ENCODE assay signal across 30 cellular contexts in the genomic region with DNA sequence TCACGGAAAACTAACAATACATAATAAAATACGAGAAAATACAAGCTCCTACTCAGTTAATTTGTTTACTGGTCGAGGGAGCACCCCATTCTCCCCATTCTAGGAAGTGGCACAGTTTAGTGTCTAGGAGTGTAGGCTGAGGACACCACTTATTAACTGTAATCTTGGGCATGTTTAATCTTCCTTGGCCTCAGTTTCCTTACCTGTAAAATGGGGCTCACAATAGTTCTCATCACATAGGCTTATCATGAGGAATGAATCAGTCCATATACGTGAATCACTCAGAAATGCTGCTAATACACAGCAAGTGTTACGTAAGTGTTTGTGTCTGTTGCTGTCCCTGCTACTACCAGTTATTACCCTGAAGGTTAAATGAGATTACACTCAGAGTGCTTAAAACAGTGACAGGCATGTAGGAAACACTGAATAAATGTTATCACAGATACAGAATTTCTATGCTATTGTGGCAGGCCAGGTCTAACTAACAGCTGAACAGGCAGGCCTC.
DNase-seq lines count a peak whose midpoint lies in the region; ATAC-seq and TF ChIP-seq lines count a peak whose summit lies in the region.
"Had no signal": no experiment of that assay in that cellular context is flagged by ENCODE, and none has a peak within 500 bp of the region (broad histone marks: within the 10 kb centered on the region; RNA-seq: fewer than 3 reads in every experiment).

No MANE protein-coding gene starts in this region.

- H3K9me3 Mint-ChIP-seq in activated CD4-positive, alpha-beta T cell treated with anti-CD3 and anti-CD28 coated beads for 36 hours (ENCODE audit: low read depth), result no peaks in the 10 kb centered on the region
- H3K9me3 Mint-ChIP-seq in activated CD4-positive, alpha-beta T cell treated with anti-CD3 and anti-CD28 coated beads, Interleukin-2, amount 10 ng/mL, durations not matched to agents 24 days and 14 days, result no peaks in the 10 kb centered on the region
- H3K9me3 Mint-ChIP-seq: activated CD4-positive, alpha-beta T cell treated with anti-CD3 and anti-CD28 coated beads, Interleukin-2, amount 10 ng/mL, durations not matched to agents 7 days and 5 days; activated naive CD4-positive, alpha-beta T cell treated with anti-CD3 and anti-CD28 coated beads, Interleukin-2, amount 10 ng/mL, durations not matched to agents 7 days and 5 days; activated T-helper 1 cell treated with anti-CD3 and anti-CD28 coated beads, Interleukin-12 subunit alpha, Interleukin-12 subunit beta, Interleukin-2, Interleukin-4 antibody, amounts not matched to agents 30 ng/mL and 10 ng/mL and 1 ng/mL, durations not matched to agents 14 hours and 24 hours and 36 hours; CD4-positive, alpha-beta T cell; central memory CD8-positive, alpha-beta T cell; HFFc6; neural crest cell had no signal

- H3K27ac ChIP-seq in brain microvascular endothelial cell (no peak overlapping the region), WERI-Rb-1 (no peak overlapping the region)
- H3K27ac ChIP-seq: hepatocyte, parathyroid adenoma, tibial artery had no signal

- no peaks in the 10 kb centered on the region for H3K9me3 ChIP-seq in WERI-Rb-1 (ENCODE audit: severe bottlenecking)
- H3K9me3 ChIP-seq in MG63, result no peaks in the 10 kb centered on the region
- H3K9me3 ChIP-seq: tibial artery had no signal

- H3K4me3 ChIP-seq in brain microvascular endothelial cell (ENCODE audit: low read depth, low read length), result no peak overlapping the region
- H3K4me3 ChIP-seq in foreskin fibroblast (ENCODE audit: low read depth in 1 of 2, low read length in 2 of 2), result no peak overlapping the region
- H3K4me3 ChIP-seq in WERI-Rb-1 (ENCODE audit: low read depth, low read length), result no peak overlapping the region
- H3K4me3 ChIP-seq in MG63, result no peak overlapping the region
- H3K4me3 ChIP-seq: hepatocyte, tibial artery had no signal

- no peaks in the 10 kb centered on the region for H3K27me3 ChIP-seq in brain microvascular endothelial cell (replicated peaks)
- no peaks in the 10 kb centered on the region for H3K27me3 ChIP-seq in WERI-Rb-1 (ENCODE audit: insufficient read depth, low read depth, severe bottlenecking)
- no peaks in the 10 kb centered on the region for H3K27me3 ChIP-seq in MG63
- H3K27me3 ChIP-seq: hepatocyte, tibial artery had no signal

- H3K4me1 Mint-ChIP-seq in activated CD4-positive, alpha-beta T cell treated with anti-CD3 and anti-CD28 coated beads for 36 hours, result peaks cover 54% of the 10 kb centered on the region
- H3K4me1 Mint-ChIP-seq in activated CD4-positive, alpha-beta T cell treated with anti-CD3 and anti-CD28 coated beads, Interleukin-2, amount 10 ng/mL, durations not matched to agents 24 days and 14 days, result peaks cover 49% of the 10 kb centered on the region
- H3K4me1 Mint-ChIP-seq: neural crest cell had no signal

- H3K27ac Mint-ChIP-seq in activated CD4-positive, alpha-beta T cell treated with anti-CD3 and anti-CD28 coated beads for 36 hours, result no peak overlapping the region
- no peak overlapping the region for H3K27ac Mint-ChIP-seq in activated CD4-positive, alpha-beta T cell treated with anti-CD3 and anti-CD28 coated beads, Interleukin-2, amount 10 ng/mL, durations not matched to agents 24 days and 14 days
- H3K27ac Mint-ChIP-seq: activated CD4-positive, alpha-beta T cell treated with anti-CD3 and anti-CD28 coated beads, Interleukin-2, amount 10 ng/mL, durations not matched to agents 7 days and 5 days; activated CD8-positive, alpha-beta memory T cell treated with anti-CD3 and anti-CD28 coated beads, Interleukin-2, amount 10 ng/mL, durations not matched to agents 7 days and 5 days; activated naive CD4-positive, alpha-beta T cell treated with anti-CD3 and anti-CD28 coated beads, Interleukin-2, amount 10 ng/mL, durations not matched to agents 7 days and 5 days; CD4-positive, alpha-beta T cell; HFFc6 had no signal

- POLR2A ChIA-PET in activated CD4-positive, alpha-beta T cell treated with anti-CD3 and anti-CD28 coated beads for 36 hours (lab: Charles Lee), result no interaction called here

- H3K36me3 Mint-ChIP-seq in activated CD4-positive, alpha-beta T cell treated with anti-CD3 and anti-CD28 coated beads for 36 hours (ENCODE audit: low read depth), result no peaks in the 10 kb centered on the region
- H3K36me3 Mint-ChIP-seq in activated CD4-positive, alpha-beta T cell treated with anti-CD3 and anti-CD28 coated beads, Interleukin-2, amount 10 ng/mL, durations not matched to agents 24 days and 14 days (ENCODE audit: low read depth), result no peaks in the 10 kb centered on the region
- H3K36me3 Mint-ChIP-seq: activated naive CD4-positive, alpha-beta T cell treated with anti-CD3 and anti-CD28 coated beads, Interleukin-2, amount 10 ng/mL, durations not matched to agents 7 days and 5 days had no signal

- in situ Hi-C loops in brain microvascular endothelial cell (cut with HindIII; ENCODE audit: low pct_ligation_motif_present, low sequenced_read_pairs) (no loop called here), KBM-7 (cut with MboI; ENCODE audit: low pct_unique_long_range_greater_than_20kb, low sequenced_read_pairs) (no loop called here)

- DNase-seq in activated CD4-positive, alpha-beta T cell treated with anti-CD3 and anti-CD28 coated beads for 36 hours, result no peak
- DNase-seq in activated CD4-positive, alpha-beta T cell treated with anti-CD3 and anti-CD28 coated beads, Interleukin-2, amount 10 ng/mL, durations not matched to agents 24 days and 14 days, result no peak
- DNase-seq in brain microvascular endothelial cell, result peak; percentile 9
- peak; percentile 34 to 50 for DNase-seq in foreskin fibroblast
- DNase-seq in WERI-Rb-1, result no peak
- DNase-seq in MG63, result no peak
- no peak for DNase-seq in KBM-7
- DNase-seq: 8988T; activated CD4-positive, alpha-beta T cell treated with anti-CD3 and anti-CD28 coated beads, Interleukin-2, amount 10 ng/mL, durations not matched to agents 7 days and 5 days; activated CD8-positive, alpha-beta memory T cell treated with anti-CD3 and anti-CD28 coated beads, Interleukin-2, amount 10 ng/mL, durations not matched to agents 7 days and 5 days; activated naive CD4-positive, alpha-beta T cell treated with anti-CD3 and anti-CD28 coated beads, Interleukin-2, amount 10 ng/mL, durations not matched to agents 7 days and 5 days; anterior cingulate cortex; CD4-positive, alpha-beta T cell; EL; HFFc6; islet precursor cell; NCI-H187; NCI-H2171 treated with DMSO at 0.1 percent for 48 hours; NCI-H526; right cardiac atrium; stimulated activated CD4-positive, alpha-beta T cell treated with anti-CD3 and anti-CD28 coated beads, Interleukin-4, amount 100 ng/mL, for 4 hours; stimulated activated naive CD4-positive, alpha-beta T cell treated with Interleukin-2 at 50 U/mL for 16 hours; tibial artery had no signal

- ATAC-seq in activated CD4-positive, alpha-beta T cell treated with anti-CD3 and anti-CD28 coated beads for 36 hours, result peak; percentile 14
- no peak for ATAC-seq in GM21423 (IDR thresholded peaks at IDR 0.05; ENCODE audit: unreplicated experiment)
- ATAC-seq: activated CD8-positive, alpha-beta memory T cell treated with anti-CD3 and anti-CD28 coated beads, Interleukin-2, amount 10 ng/mL, durations not matched to agents 7 days and 5 days; right cardiac atrium; SK-N-SH treated with all-trans-retinoic acid at 6 μM for 48 hours had no signal

- H3K36me3 ChIP-seq in brain microvascular endothelial cell (replicated peaks) (no peaks in the 10 kb centered on the region), WERI-Rb-1 (no peaks in the 10 kb centered on the region), MG63 (no peaks in the 10 kb centered on the region)
- H3K36me3 ChIP-seq: tibial artery had no signal

- H3K27me3 Mint-ChIP-seq in activated CD4-positive, alpha-beta T cell treated with anti-CD3 and anti-CD28 coated beads for 36 hours, result peaks cover 11% of the 10 kb centered on the region
- no peaks in the 10 kb centered on the region for H3K27me3 Mint-ChIP-seq in activated CD4-positive, alpha-beta T cell treated with anti-CD3 and anti-CD28 coated beads, Interleukin-2, amount 10 ng/mL, durations not matched to agents 24 days and 14 days
- H3K27me3 Mint-ChIP-seq: activated CD4-positive, alpha-beta T cell treated with anti-CD3 and anti-CD28 coated beads, Interleukin-2, amount 10 ng/mL, durations not matched to agents 7 days and 5 days; activated CD8-positive, alpha-beta memory T cell treated with anti-CD3 and anti-CD28 coated beads, Interleukin-2, amount 10 ng/mL, durations not matched to agents 7 days and 5 days; CD4-positive, alpha-beta T cell had no signal

- no peak for TF ChIP-seq CTCF in brain microvascular endothelial cell (IDR thresholded peaks at IDR 0.05; ENCODE audit: low read depth, low read length, missing control alignments)
- TF ChIP-seq CTCF in foreskin fibroblast (IDR thresholded peaks at IDR 0.05; ENCODE audit: low read depth, low read length), result no peak
- no peak for TF ChIP-seq CTCF in WERI-Rb-1 (IDR thresholded peaks at IDR 0.05; ENCODE audit: low read depth, low read length)

- intact Hi-C loops in activated CD4-positive, alpha-beta T cell treated with anti-CD3 and anti-CD28 coated beads for 36 hours (cut with DNase I, micrococcal nuclease), result loop anchor here (5.0 to 10.0 kb wide), 4 partner anchors 154 to 694 kb away; a partner anchor contains a TSS
- intact Hi-C loops in activated CD4-positive, alpha-beta T cell treated with anti-CD3 and anti-CD28 coated beads, Interleukin-2, amount 10 ng/mL, durations not matched to agents 24 days and 14 days (cut with micrococcal nuclease), result loop anchor here (5.0 kb wide), 2 partner anchors 146 to 371 kb away; no protein-coding TSS in a partner anchor

- H3K4me3 Mint-ChIP-seq in activated CD4-positive, alpha-beta T cell treated with anti-CD3 and anti-CD28 coated beads for 36 hours, result no peak overlapping the region
- H3K4me3 Mint-ChIP-seq in activated CD4-positive, alpha-beta T cell treated with anti-CD3 and anti-CD28 coated beads, Interleukin-2, amount 10 ng/mL, durations not matched to agents 24 days and 14 days, result no peak overlapping the region
- H3K4me3 Mint-ChIP-seq: activated CD4-positive, alpha-beta T cell treated with anti-CD3 and anti-CD28 coated beads, Interleukin-2, amount 10 ng/mL, durations not matched to agents 7 days and 5 days; activated CD8-positive, alpha-beta memory T cell treated with anti-CD3 and anti-CD28 coated beads, Interleukin-2, amount 10 ng/mL, durations not matched to agents 7 days and 5 days; activated naive CD4-positive, alpha-beta T cell treated with anti-CD3 and anti-CD28 coated beads, Interleukin-2, amount 10 ng/mL, durations not matched to agents 7 days and 5 days; activated T-helper 1 cell treated with anti-CD3 and anti-CD28 coated beads, Interleukin-12 subunit alpha, Interleukin-12 subunit beta, Interleukin-2, Interleukin-4 antibody, amounts not matched to agents 30 ng/mL and 10 ng/mL and 1 ng/mL, durations not matched to agents 14 hours and 24 hours and 36 hours; CD4-positive, alpha-beta T cell; central memory CD8-positive, alpha-beta T cell; HFFc6; neural crest cell had no signal

- CTCF ChIA-PET in activated CD4-positive, alpha-beta T cell treated with anti-CD3 and anti-CD28 coated beads for 36 hours (lab: Charles Lee), result interaction anchor here (0.7 to 1.1 kb wide), 3 partner anchors 44 to 211 kb away, joined by 3 to 6 read pairs (median 4); no protein-coding TSS in a partner anchor

Comparison
In these comparisons a context has a peak if more than half of its experiments do, and no peak if none do; other contexts are left out.
1. DNase-seq: peak in brain microvascular endothelial cell (single experiment) and foreskin fibroblast (2 of 2); none in activated CD4-positive, alpha-beta T cell treated with anti-CD3 and anti-CD28 coated beads for 36 hours (single experiment), activated CD4-positive, alpha-beta T cell treated with anti-CD3 and anti-CD28 coated beads, Interleukin-2, amount 10 ng/mL, durations not matched to agents 24 days and 14 days (single experiment), WERI-Rb-1 (single experiment), MG63 (single experiment) and KBM-7 (single experiment).